8 cellular contexts compared by ENCODE assay signal in the genomic region with DNA sequence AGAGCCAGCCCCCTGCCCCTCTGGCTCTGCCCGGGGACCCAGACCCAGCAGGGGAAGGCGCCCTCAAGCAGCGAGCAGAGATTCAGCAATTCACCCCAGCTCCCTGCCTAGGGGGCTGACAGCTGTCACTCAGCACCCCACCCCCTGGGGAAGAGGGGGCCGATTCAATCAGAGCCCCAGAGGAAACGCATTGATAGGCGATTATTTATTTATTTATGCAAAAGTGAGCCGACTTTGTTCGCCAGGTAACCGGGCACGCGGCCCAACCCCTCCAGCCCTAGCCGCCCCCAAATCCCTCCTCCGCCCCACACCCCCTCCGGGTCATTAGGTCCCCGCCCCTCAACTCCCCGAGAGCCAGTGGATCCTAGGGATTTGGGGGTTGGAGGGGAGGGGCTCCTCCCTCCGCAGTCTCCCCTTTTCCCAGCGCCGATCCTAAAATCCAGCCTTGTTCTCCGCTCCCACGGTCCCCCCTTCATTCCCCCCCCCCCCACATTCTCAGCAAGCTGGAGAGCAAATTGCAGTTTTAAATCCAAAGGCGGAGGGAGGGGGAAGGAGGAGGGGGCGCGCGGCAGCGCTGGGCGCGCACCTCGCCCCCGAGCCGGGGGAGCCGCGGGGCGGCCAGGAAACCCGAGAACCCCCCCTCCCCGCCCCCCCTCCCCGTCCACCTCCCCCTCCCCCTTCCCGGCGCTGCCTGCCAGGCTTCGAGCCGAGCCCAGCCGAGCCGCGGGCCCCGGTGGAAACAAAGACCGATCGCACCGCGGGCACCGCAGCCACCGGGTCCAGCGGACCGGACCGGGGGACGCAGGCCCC. TPM values are rescaled to one million over a fixed set of nuclear protein-coding genes. Genes with fewer than 3 reads are reported as not detected.
DNase-seq lines count a peak whose midpoint lies in the region; ATAC-seq and TF ChIP-seq lines count a peak whose summit lies in the region.

No MANE protein-coding gene starts in this region.

- TF ChIP-seq RAD21 in liver (IDR thresholded peaks at IDR 0.05), result peak in 1 of 2 donors; percentile 24

- TF ChIP-seq CTCF in coronary artery (IDR thresholded peaks at IDR 0.05) (no peak), liver (IDR thresholded peaks at IDR 0.05; ENCODE audit: low read depth, low read length, missing input control) (no peak), thoracic aorta (IDR thresholded peaks at IDR 0.05) (no peak)

- H3K4me3 ChIP-seq in coronary artery (peak overlapping the region; percentile 89), liver (ENCODE audit: low read depth in 1 of 3, low read length in 3 of 3) (peak overlapping the region; percentile 58 to 91 (median 78)), thoracic aorta (peak overlapping the region; percentile 87)

- H3K36me3 ChIP-seq in liver (ENCODE audit: control insufficient read depth in 4 of 4, insufficient read depth in 3 of 4, low read depth in 1 of 4, low read length in 3 of 4) (peaks cover 0 to 2% (median 0%) of the 10 kb centered on the region in 4 donors), thoracic aorta (no peaks in the 10 kb centered on the region)

- WGBS in liver, result 1% methylated on average over 54 of the region's 55 CpGs

- no peak for ATAC-seq in thoracic aorta (ENCODE audit: insufficient number of reproducible peaks, low FRiP score, low read depth)
- ATAC-seq in GM21717 (IDR thresholded peaks at IDR 0.05; ENCODE audit: unreplicated experiment), result no peak

- no peaks in the 10 kb centered on the region for H3K9me3 ChIP-seq in liver (ENCODE audit: control insufficient read depth in 4 of 4, low read length in 3 of 4)
- no peaks in the 10 kb centered on the region for H3K9me3 ChIP-seq in thoracic aorta

- H3K27me3 ChIP-seq in liver (ENCODE audit: control insufficient read depth in 4 of 4, insufficient read depth in 4 of 4, low read length in 3 of 4), result no peaks in the 10 kb centered on the region
- no peaks in the 10 kb centered on the region for H3K27me3 ChIP-seq in thoracic aorta (replicated peaks; ENCODE audit: insufficient read depth)

- H3K4me1 ChIP-seq in liver (ENCODE audit: control insufficient read depth in 4 of 4, insufficient read depth in 4 of 4, low read length in 3 of 4) (peaks cover 13 to 49% (median 22%) of the 10 kb centered on the region in 4 donors), thoracic aorta (ENCODE audit: control insufficient read depth in 1 of 2, low read depth in 2 of 2) (peaks cover 36 to 57% of the 10 kb centered on the region in 2 donors)

- DNase-seq in stimulated activated CD4-positive, alpha-beta T cell treated with anti-CD3 and anti-CD28 coated beads, Interleukin-15, amount 100 ng/mL, for 24 hours, result peak; percentile 40
- DNase-seq in stimulated activated CD4-positive, alpha-beta T cell treated with anti-CD3 and anti-CD28 coated beads, Interleukin-4, amount 100 ng/mL, for 4 hours, result no peak
- DNase-seq in T follicular helper cell (ENCODE audit: low read depth) (peak; percentile 33), coronary artery (ENCODE audit: low spot score) (no peak), thoracic aorta (ENCODE audit: low spot score) (no peak), NOMO-1 (lab: John Stamatoyannopoulos, UW; ENCODE audit: unreplicated experiment in 2 of 2) (no peak)

- H3K27ac ChIP-seq in coronary artery (peak overlapping the region; percentile 95 to 98), liver (ENCODE audit: low read depth in 1 of 2, low read length in 2 of 2) (peak overlapping the region; percentile 92 to 94), thoracic aorta (peak overlapping the region; percentile 93 to 94)

- H3K9ac ChIP-seq in liver (ENCODE audit: low read depth in 1 of 2, low read length in 2 of 2), result peak overlapping the region; percentile 39 to 46

TF ChIP-seq in liver, 16 proteins besides CTCF, POLR2A, EP300 and RAD21:
- TF ChIP-seq HNF4G (IDR thresholded peaks at IDR 0.05) (no peak), EGR1 (IDR thresholded peaks at IDR 0.05; ENCODE audit: low read depth in 2 of 2) (no peak), YY1 (IDR thresholded peaks at IDR 0.05) (no peak), FOXA1 (IDR thresholded peaks at IDR 0.05) (no peak), JUND (IDR thresholded peaks at IDR 0.05) (no peak), HNF4A (conservative IDR thresholded peaks at IDR 0.05) (no peak), SP1 (IDR thresholded peaks at IDR 0.05) (no peak), NR2F2 (IDR thresholded peaks at IDR 0.05) (no peak), GABPA (IDR thresholded peaks at IDR 0.05 in 1 of 2, conservative IDR thresholded peaks at IDR 0.05 in 1 of 2) (no peak), RXRA (IDR thresholded peaks at IDR 0.05) (no peak), TAF1 (conservative IDR thresholded peaks at IDR 0.05) (no peak), FOXA2 (IDR thresholded peaks at IDR 0.05) (no peak)
- TF ChIP-seq, protein P1, sequence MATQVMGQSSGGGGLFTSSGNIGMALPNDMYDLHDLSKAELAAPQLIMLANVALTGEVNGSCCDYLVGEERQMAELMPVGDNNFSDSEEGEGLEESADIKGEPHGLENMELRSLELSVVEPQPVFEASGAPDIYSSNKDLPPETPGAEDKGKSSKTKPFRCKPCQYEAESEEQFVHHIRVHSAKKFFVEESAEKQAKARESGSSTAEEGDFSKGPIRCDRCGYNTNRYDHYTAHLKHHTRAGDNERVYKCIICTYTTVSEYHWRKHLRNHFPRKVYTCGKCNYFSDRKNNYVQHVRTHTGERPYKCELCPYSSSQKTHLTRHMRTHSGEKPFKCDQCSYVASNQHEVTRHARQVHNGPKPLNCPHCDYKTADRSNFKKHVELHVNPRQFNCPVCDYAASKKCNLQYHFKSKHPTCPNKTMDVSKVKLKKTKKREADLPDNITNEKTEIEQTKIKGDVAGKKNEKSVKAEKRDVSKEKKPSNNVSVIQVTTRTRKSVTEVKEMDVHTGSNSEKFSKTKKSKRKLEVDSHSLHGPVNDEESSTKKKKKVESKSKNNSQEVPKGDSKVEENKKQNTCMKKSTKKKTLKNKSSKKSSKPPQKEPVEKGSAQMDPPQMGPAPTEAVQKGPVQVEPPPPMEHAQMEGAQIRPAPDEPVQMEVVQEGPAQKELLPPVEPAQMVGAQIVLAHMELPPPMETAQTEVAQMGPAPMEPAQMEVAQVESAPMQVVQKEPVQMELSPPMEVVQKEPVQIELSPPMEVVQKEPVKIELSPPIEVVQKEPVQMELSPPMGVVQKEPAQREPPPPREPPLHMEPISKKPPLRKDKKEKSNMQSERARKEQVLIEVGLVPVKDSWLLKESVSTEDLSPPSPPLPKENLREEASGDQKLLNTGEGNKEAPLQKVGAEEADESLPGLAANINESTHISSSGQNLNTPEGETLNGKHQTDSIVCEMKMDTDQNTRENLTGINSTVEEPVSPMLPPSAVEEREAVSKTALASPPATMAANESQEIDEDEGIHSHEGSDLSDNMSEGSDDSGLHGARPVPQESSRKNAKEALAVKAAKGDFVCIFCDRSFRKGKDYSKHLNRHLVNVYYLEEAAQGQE (IDR thresholded peaks at IDR 0.05), result no peak
- TF ChIP-seq, protein P2, sequence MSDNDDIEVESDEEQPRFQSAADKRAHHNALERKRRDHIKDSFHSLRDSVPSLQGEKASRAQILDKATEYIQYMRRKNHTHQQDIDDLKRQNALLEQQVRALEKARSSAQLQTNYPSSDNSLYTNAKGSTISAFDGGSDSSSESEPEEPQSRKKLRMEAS (IDR thresholded peaks at IDR 0.05), result no peak
- TF ChIP-seq, protein P3, sequence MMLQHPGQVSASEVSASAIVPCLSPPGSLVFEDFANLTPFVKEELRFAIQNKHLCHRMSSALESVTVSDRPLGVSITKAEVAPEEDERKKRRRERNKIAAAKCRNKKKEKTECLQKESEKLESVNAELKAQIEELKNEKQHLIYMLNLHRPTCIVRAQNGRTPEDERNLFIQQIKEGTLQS (IDR thresholded peaks at IDR 0.05), result no peak
- TF ChIP-seq, protein P4, sequence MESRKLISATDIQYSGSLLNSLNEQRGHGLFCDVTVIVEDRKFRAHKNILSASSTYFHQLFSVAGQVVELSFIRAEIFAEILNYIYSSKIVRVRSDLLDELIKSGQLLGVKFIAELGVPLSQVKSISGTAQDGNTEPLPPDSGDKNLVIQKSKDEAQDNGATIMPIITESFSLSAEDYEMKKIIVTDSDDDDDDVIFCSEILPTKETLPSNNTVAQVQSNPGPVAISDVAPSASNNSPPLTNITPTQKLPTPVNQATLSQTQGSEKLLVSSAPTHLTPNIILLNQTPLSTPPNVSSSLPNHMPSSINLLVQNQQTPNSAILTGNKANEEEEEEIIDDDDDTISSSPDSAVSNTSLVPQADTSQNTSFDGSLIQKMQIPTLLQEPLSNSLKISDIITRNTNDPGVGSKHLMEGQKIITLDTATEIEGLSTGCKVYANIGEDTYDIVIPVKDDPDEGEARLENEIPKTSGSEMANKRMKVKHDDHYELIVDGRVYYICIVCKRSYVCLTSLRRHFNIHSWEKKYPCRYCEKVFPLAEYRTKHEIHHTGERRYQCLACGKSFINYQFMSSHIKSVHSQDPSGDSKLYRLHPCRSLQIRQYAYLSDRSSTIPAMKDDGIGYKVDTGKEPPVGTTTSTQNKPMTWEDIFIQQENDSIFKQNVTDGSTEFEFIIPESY (IDR thresholded peaks at IDR 0.05), result no peak

RNA-seq across cellular contexts. Expression of a gene that starts 1.2 kb away (rescaled TPM):
- total RNA-seq in liver (1 to 10 TPM; 4.7 to 6.3 TPM), thoracic aorta (10 to 100 TPM; 38.3 to 55.4 TPM)
- 1 to 10 TPM; 2.4 to 6.5 TPM for polyA plus RNA-seq in liver

RNA-seq across cellular contexts. Expression of a gene that starts 32.3 kb away (rescaled TPM):
- total RNA-seq in liver, result 10 to 100 TPM in 1 of 2 donors, 1 to 10 TPM in 1; 7.8 to 20.2 TPM
- polyA plus RNA-seq in liver, result 1 to 10 TPM; 2.8 to 4.6 TPM
- 10 to 100 TPM; 17.0 to 21.5 TPM for total RNA-seq in thoracic aorta

Comparison
In these comparisons a context has a peak if more than half of its experiments do, and no peak if none do; other contexts are left out.
1. DNase-seq: peak in stimulated activated CD4-positive, alpha-beta T cell treated with anti-CD3 and anti-CD28 coated beads, Interleukin-15, amount 100 ng/mL, for 24 hours (single experiment) and T follicular helper cell (single experiment); none in stimulated activated CD4-positive, alpha-beta T cell treated with anti-CD3 and anti-CD28 coated beads, Interleukin-4, amount 100 ng/mL, for 4 hours (0 of 2), coronary artery (single experiment), thoracic aorta (single experiment) and NOMO-1 (0 of 2).
2. RNA of a gene that starts 1.2 kb away (total RNA-seq): 38.3 to 55.4 TPM in thoracic aorta; 4.7 to 6.3 TPM in liver; every median in the first group is over 4 times any median in the second.
3. Peak in every context shown above with its lines, with median percentiles within 50 percentile points of each other: H3K27ac ChIP-seq and H3K4me3 ChIP-seq.